In genomic region chr3:149215474-149215873, GRCh38 we compare ENCODE assay signal across 20 cellular contexts. TPM values are rescaled to one million over a fixed set of nuclear protein-coding genes. Genes with fewer than 3 reads are reported as not detected.
A peak's percentile ranks its signal among the peaks of the same experiment; 100 is the strongest.
DNase-seq lines count a peak whose midpoint lies in the region; ATAC-seq, FAIRE-seq and TF ChIP-seq lines count a peak whose summit lies in the region.
"Had no signal": no experiment of that assay in that cellular context is flagged by ENCODE, and none has a peak within 500 bp of the region (broad histone marks: within the 10 kb centered on the region; RNA-seq: fewer than 3 reads in every experiment).

No MANE protein-coding gene starts in this region.

- H3K4me3 ChIP-seq in osteoblast (ENCODE audit: insufficient read depth, low read length) = no peak overlapping the region
- H3K4me3 ChIP-seq: BLaER1 treated with 17β-estradiol and CSF1 and Interleukin-3, amounts not matched to agents 10 nM and 100 nM; body of pancreas; coronary artery; Peyer's patch had no signal

- H3K9me3 ChIP-seq in osteoblast (ENCODE audit: low read depth, low read length) = no peaks in the 10 kb centered on the region
- H3K9me3 ChIP-seq: body of pancreas, Peyer's patch had no signal

- no peaks in the 10 kb centered on the region for H3K27me3 ChIP-seq in osteoblast (ENCODE audit: insufficient read depth, low read length)
- H3K27me3 ChIP-seq: BLaER1 treated with 17β-estradiol and CSF1 and Interleukin-3, amounts not matched to agents 10 nM and 100 nM; body of pancreas; Peyer's patch had no signal

- H4K20me1 ChIP-seq in osteoblast (ENCODE audit: insufficient read depth, low read length) = no peaks in the 10 kb centered on the region
- H4K20me1 ChIP-seq: BLaER1 treated with 17β-estradiol and CSF1 and Interleukin-3, amounts not matched to agents 10 nM and 100 nM had no signal

- peaks cover 10% of the 10 kb centered on the region for H3K27me3 Mint-ChIP-seq in activated T-helper 17 cell treated with anti-CD3 and anti-CD28 coated beads, Interleukin-2, amount 50 U/mL, for 72 hours

- H3K9me3 Mint-ChIP-seq in activated T-helper 17 cell treated with anti-CD3 and anti-CD28 coated beads, Interleukin-2, amount 50 U/mL, for 72 hours = no peaks in the 10 kb centered on the region
- H3K9me3 Mint-ChIP-seq: activated CD4-positive, alpha-beta T cell treated with anti-CD3 and anti-CD28 coated beads, Interleukin-2, amount 10 ng/mL, durations not matched to agents 7 days and 5 days; activated naive CD4-positive, alpha-beta T cell treated with anti-CD3 and anti-CD28 coated beads, Interleukin-2, amount 10 ng/mL, durations not matched to agents 7 days and 5 days; HFFc6 had no signal

- intact Hi-C loops in posterior vena cava (cut with DNase I) = no loop called here

- no peaks in the 10 kb centered on the region for H3K4me1 ChIP-seq in osteoblast (ENCODE audit: insufficient read depth, low read length)
- H3K4me1 ChIP-seq: body of pancreas had no signal

- no peak overlapping the region for H3K27ac ChIP-seq in osteoblast (ENCODE audit: low read depth, low read length)
- H3K27ac ChIP-seq: BLaER1 treated with 17β-estradiol and CSF1 and Interleukin-3, amounts not matched to agents 10 nM and 100 nM; body of pancreas; coronary artery had no signal

- FAIRE-seq in endometrium (lab: Jason Lieb, UNC) = peak; percentile 26
- FAIRE-seq: GM19239 had no signal

- DNase-seq in H4 (ENCODE audit: low spot score) (peak; percentile 45), NCI-H2081 treated with DMSO at 0.1 percent for 48 hours (lab: John Stamatoyannopoulos, UW) (peak; percentile 61), osteoblast (ENCODE audit: insufficient read length, low spot score, missing footprints) (peak; percentile 10), posterior vena cava (ENCODE audit: low spot score) (no peak), LoVo (ENCODE audit: low spot score) (no peak), AML-193 (lab: John Stamatoyannopoulos, UW) (no peak)
- DNase-seq: activated CD4-positive, alpha-beta T cell treated with anti-CD3 and anti-CD28 coated beads, Interleukin-2, amount 10 ng/mL, durations not matched to agents 7 days and 5 days; activated naive CD4-positive, alpha-beta T cell treated with anti-CD3 and anti-CD28 coated beads, Interleukin-2, amount 10 ng/mL, durations not matched to agents 7 days and 5 days; body of pancreas; DMS 273 treated with DMSO at 0.1 percent for 48 hours; glutamatergic neuron; HFFc6; NCI-H510A treated with DMSO at 0.1 percent for 48 hours; Peyer's patch had no signal

- no peak for ATAC-seq in activated T-helper 17 cell treated with anti-CD3 and anti-CD28 coated beads, Interleukin-2, amount 50 U/mL, for 72 hours (replicated peaks)
- ATAC-seq: body of pancreas had no signal

- no peak overlapping the region for H3K27ac Mint-ChIP-seq in activated T-helper 17 cell treated with anti-CD3 and anti-CD28 coated beads, Interleukin-2, amount 50 U/mL, for 72 hours
- H3K27ac Mint-ChIP-seq: activated CD4-positive, alpha-beta T cell treated with anti-CD3 and anti-CD28 coated beads, Interleukin-2, amount 10 ng/mL, durations not matched to agents 7 days and 5 days; activated naive CD4-positive, alpha-beta T cell treated with anti-CD3 and anti-CD28 coated beads, Interleukin-2, amount 10 ng/mL, durations not matched to agents 7 days and 5 days; HFFc6 had no signal

- H2AFZ ChIP-seq in osteoblast (ENCODE audit: low read length) = no peak overlapping the region

- H3K36me3 ChIP-seq in osteoblast (ENCODE audit: insufficient read depth, low read length) = no peaks in the 10 kb centered on the region
- H3K36me3 ChIP-seq: BLaER1 treated with 17β-estradiol and CSF1 and Interleukin-3, amounts not matched to agents 10 nM and 100 nM; Peyer's patch had no signal

- no peak overlapping the region for H3K4me3 Mint-ChIP-seq in activated T-helper 17 cell treated with anti-CD3 and anti-CD28 coated beads, Interleukin-2, amount 50 U/mL, for 72 hours
- H3K4me3 Mint-ChIP-seq: activated CD4-positive, alpha-beta T cell treated with anti-CD3 and anti-CD28 coated beads, Interleukin-2, amount 10 ng/mL, durations not matched to agents 7 days and 5 days; activated naive CD4-positive, alpha-beta T cell treated with anti-CD3 and anti-CD28 coated beads, Interleukin-2, amount 10 ng/mL, durations not matched to agents 7 days and 5 days; HFFc6 had no signal

- no peak for TF ChIP-seq CTCF in osteoblast (IDR thresholded peaks at IDR 0.05; ENCODE audit: extremely low read depth, low read depth, low read length)

- H3K79me2 ChIP-seq in osteoblast (ENCODE audit: insufficient read depth, low read length) = no peaks in the 10 kb centered on the region

- H3K36me3 Mint-ChIP-seq in activated T-helper 17 cell treated with anti-CD3 and anti-CD28 coated beads, Interleukin-2, amount 50 U/mL, for 72 hours (ENCODE audit: low read depth) = no peaks in the 10 kb centered on the region
- H3K36me3 Mint-ChIP-seq: activated naive CD4-positive, alpha-beta T cell treated with anti-CD3 and anti-CD28 coated beads, Interleukin-2, amount 10 ng/mL, durations not matched to agents 7 days and 5 days had no signal

- no peaks in the 10 kb centered on the region for H3K4me1 Mint-ChIP-seq in activated T-helper 17 cell treated with anti-CD3 and anti-CD28 coated beads, Interleukin-2, amount 50 U/mL, for 72 hours
- H3K4me1 Mint-ChIP-seq: activated CD4-positive, alpha-beta T cell treated with anti-CD3 and anti-CD28 coated beads, Interleukin-2, amount 10 ng/mL, durations not matched to agents 7 days and 5 days; activated naive CD4-positive, alpha-beta T cell treated with anti-CD3 and anti-CD28 coated beads, Interleukin-2, amount 10 ng/mL, durations not matched to agents 7 days and 5 days had no signal

- H3K4me2 ChIP-seq in osteoblast (ENCODE audit: insufficient read depth, low read length) = no peak overlapping the region

RNA-seq across cellular contexts. Expression of gene CP, which starts 6.2 kb away (rescaled TPM):
- 2.6 and 3.4 TPM in 2 replicates for total RNA-seq in H4 (2014; rRNA removed; shearing (Covaris generic))
- total RNA-seq in osteoblast (0.88 and 1.4 TPM in 2 replicates), posterior vena cava (10 to 100 TPM; 13.7 to 41.3 TPM)
- not detected for total RNA-seq in activated T-helper 17 cell treated with anti-CD3 and anti-CD28 coated beads, Interleukin-2, amount 50 U/mL, for 72 hours
- total RNA-seq: activated CD4-positive, alpha-beta T cell treated with anti-CD3 and anti-CD28 coated beads, Interleukin-2, amount 10 ng/mL, durations not matched to agents 7 days and 5 days; epithelial cell of proximal tubule; HFFc6 had no signal

Comparison
In these comparisons a context has a peak if more than half of its experiments do, and no peak if none do; other contexts are left out.
1. DNase-seq: peak in H4 (single experiment), NCI-H2081 treated with DMSO at 0.1 percent for 48 hours (single experiment) and osteoblast (single experiment); none in posterior vena cava (single experiment), LoVo (single experiment) and AML-193 (0 of 2).